ENCODE assay signal across 29 cellular contexts in genomic region chrX:122245943-122246342, GRCh38.
"Had no signal": no experiment of that assay in that cellular context is flagged by ENCODE, and none has a peak within 500 bp of the region (broad histone marks: within the 10 kb centered on the region; RNA-seq: fewer than 3 reads in every experiment).

No MANE protein-coding gene starts in this region.

- H3K36me3 ChIP-seq: colonic mucosa, esophagus muscularis mucosa, esophagus squamous epithelium, gastrocnemius medialis, gastroesophageal sphincter, heart left ventricle, heart right ventricle had no signal

- H3K79me2 ChIP-seq: hepatocyte had no signal

- H3K9me3 ChIP-seq: colonic mucosa, esophagus muscularis mucosa, esophagus squamous epithelium, gastrocnemius medialis, gastroesophageal sphincter had no signal

- H2AFZ ChIP-seq: hepatocyte had no signal

- H3K27ac Mint-ChIP-seq: dendritic cell treated with granulocyte-macrophage colony-stimulating factor and Interleukin-4, amounts not matched to agents 40 ng/mL and 50 ng/mL, for 4 days; effector memory CD8-positive, alpha-beta T cell; endodermal cell had no signal

- H3K4me3 ChIP-seq: colonic mucosa, coronary artery, dorsolateral prefrontal cortex, esophagus muscularis mucosa, esophagus squamous epithelium, gastrocnemius medialis, gastroesophageal sphincter, heart left ventricle, heart right ventricle, hepatocyte had no signal

- H3K4me2 ChIP-seq: hepatocyte had no signal

- H3K27me3 ChIP-seq: colonic mucosa, esophagus muscularis mucosa, esophagus squamous epithelium, foreskin keratinocyte, gastrocnemius medialis, gastroesophageal sphincter, heart left ventricle, heart right ventricle, hepatocyte had no signal

- H3K4me3 Mint-ChIP-seq: dendritic cell treated with granulocyte-macrophage colony-stimulating factor and Interleukin-4, amounts not matched to agents 40 ng/mL and 50 ng/mL, for 4 days; effector memory CD8-positive, alpha-beta T cell; endodermal cell had no signal

- ATAC-seq: effector memory CD8-positive, alpha-beta T cell; esophagus mucosa; foreskin keratinocyte; gastrocnemius medialis; gastroesophageal sphincter; heart left ventricle; heart right ventricle had no signal

- DNase-seq: colonic mucosa; cortex of kidney; dermis blood vessel endothelial cell; dorsolateral prefrontal cortex; effector CD4-positive, alpha-beta T cell; effector CD8-positive, alpha-beta T cell; effector memory CD4-positive, alpha-beta T cell; effector memory CD8-positive, alpha-beta T cell; endodermal cell; erythroblast; esophagus squamous epithelium; foreskin fibroblast; foreskin keratinocyte; foreskin melanocyte; gastrocnemius medialis; glutamatergic neuron; head of caudate nucleus; heart left ventricle; heart right ventricle had no signal

- H3K9me3 Mint-ChIP-seq: dendritic cell treated with granulocyte-macrophage colony-stimulating factor and Interleukin-4, amounts not matched to agents 40 ng/mL and 50 ng/mL, for 4 days; effector memory CD8-positive, alpha-beta T cell; endodermal cell had no signal

- H3K27ac ChIP-seq: colonic mucosa, coronary artery, dorsolateral prefrontal cortex, epithelial cell of prostate, esophagus muscularis mucosa, esophagus squamous epithelium, foreskin keratinocyte, gastrocnemius medialis, gastroesophageal sphincter, heart left ventricle, heart right ventricle, hepatocyte had no signal

- H3K4me1 ChIP-seq: colonic mucosa, esophagus muscularis mucosa, esophagus squamous epithelium, foreskin keratinocyte, gastrocnemius medialis, gastroesophageal sphincter, heart left ventricle, heart right ventricle had no signal

- FAIRE-seq: endometrium, endothelial cell of umbilical vein, frontal cortex had no signal

- H3K27me3 Mint-ChIP-seq: dendritic cell treated with granulocyte-macrophage colony-stimulating factor and Interleukin-4, amounts not matched to agents 40 ng/mL and 50 ng/mL, for 4 days; effector memory CD8-positive, alpha-beta T cell had no signal
